3 cellular contexts compared by ENCODE assay signal in genomic region chr20:46962452-46963195, GRCh38.
TF ChIP-seq lines count a peak whose summit lies in the region.

No MANE protein-coding gene starts in this region.

TF ChIP-seq in HCT116, 20 proteins besides CTCF, POLR2A, EP300 and RAD21:
- no peak for TF ChIP-seq SIN3A (IDR thresholded peaks at IDR 0.05; ENCODE audit: low read depth)
- TF ChIP-seq, protein P1, sequence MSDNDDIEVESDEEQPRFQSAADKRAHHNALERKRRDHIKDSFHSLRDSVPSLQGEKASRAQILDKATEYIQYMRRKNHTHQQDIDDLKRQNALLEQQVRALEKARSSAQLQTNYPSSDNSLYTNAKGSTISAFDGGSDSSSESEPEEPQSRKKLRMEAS (IDR thresholded peaks at IDR 0.05): no peak
- no peak for TF ChIP-seq EZH2 (IDR thresholded peaks at IDR 0.05)
- no peak for TF ChIP-seq FOSL1 (IDR thresholded peaks at IDR 0.05; ENCODE audit: low read depth)
- TF ChIP-seq TCF7L2 (IDR thresholded peaks at IDR 0.05; ENCODE audit: borderline replicate concordance, extremely low read depth, insufficient read depth, insufficient read length): no peak
- TF ChIP-seq, protein P2, sequence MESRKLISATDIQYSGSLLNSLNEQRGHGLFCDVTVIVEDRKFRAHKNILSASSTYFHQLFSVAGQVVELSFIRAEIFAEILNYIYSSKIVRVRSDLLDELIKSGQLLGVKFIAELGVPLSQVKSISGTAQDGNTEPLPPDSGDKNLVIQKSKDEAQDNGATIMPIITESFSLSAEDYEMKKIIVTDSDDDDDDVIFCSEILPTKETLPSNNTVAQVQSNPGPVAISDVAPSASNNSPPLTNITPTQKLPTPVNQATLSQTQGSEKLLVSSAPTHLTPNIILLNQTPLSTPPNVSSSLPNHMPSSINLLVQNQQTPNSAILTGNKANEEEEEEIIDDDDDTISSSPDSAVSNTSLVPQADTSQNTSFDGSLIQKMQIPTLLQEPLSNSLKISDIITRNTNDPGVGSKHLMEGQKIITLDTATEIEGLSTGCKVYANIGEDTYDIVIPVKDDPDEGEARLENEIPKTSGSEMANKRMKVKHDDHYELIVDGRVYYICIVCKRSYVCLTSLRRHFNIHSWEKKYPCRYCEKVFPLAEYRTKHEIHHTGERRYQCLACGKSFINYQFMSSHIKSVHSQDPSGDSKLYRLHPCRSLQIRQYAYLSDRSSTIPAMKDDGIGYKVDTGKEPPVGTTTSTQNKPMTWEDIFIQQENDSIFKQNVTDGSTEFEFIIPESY (IDR thresholded peaks at IDR 0.05; ENCODE audit: extremely low read depth, insufficient replicate concordance, low read length): no peak
- no peak for TF ChIP-seq CBX3 (IDR thresholded peaks at IDR 0.05; ENCODE audit: low read depth)
- TF ChIP-seq, protein P3, sequence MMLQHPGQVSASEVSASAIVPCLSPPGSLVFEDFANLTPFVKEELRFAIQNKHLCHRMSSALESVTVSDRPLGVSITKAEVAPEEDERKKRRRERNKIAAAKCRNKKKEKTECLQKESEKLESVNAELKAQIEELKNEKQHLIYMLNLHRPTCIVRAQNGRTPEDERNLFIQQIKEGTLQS (IDR thresholded peaks at IDR 0.05): no peak
- no peak for TF ChIP-seq EGR1 (IDR thresholded peaks at IDR 0.05; ENCODE audit: low read depth)
- TF ChIP-seq REST (IDR thresholded peaks at IDR 0.05; ENCODE audit: low read depth): no peak
- TF ChIP-seq ELF1 (IDR thresholded peaks at IDR 0.05; ENCODE audit: borderline replicate concordance, low read depth): no peak
- TF ChIP-seq ZFX (IDR thresholded peaks at IDR 0.05): no peak
- no peak for TF ChIP-seq SRF (IDR thresholded peaks at IDR 0.05; ENCODE audit: low read depth)
- no peak for TF ChIP-seq CEBPB (IDR thresholded peaks at IDR 0.05; ENCODE audit: low read depth)
- TF ChIP-seq YY1 (IDR thresholded peaks at IDR 0.05; ENCODE audit: extremely low read depth, insufficient replicate concordance, low read depth, low read length): no peak
- no peak for TF ChIP-seq ZNF274 (IDR thresholded peaks at IDR 0.05; ENCODE audit: low read depth, low read length)
- TF ChIP-seq SP1 (IDR thresholded peaks at IDR 0.05; ENCODE audit: low read depth): no peak
- TF ChIP-seq JUND (IDR thresholded peaks at IDR 0.05): no peak
TF ChIP-seq in HCT116: peak in this region for 0.

TF ChIP-seq in H1, 55 proteins besides CTCF, POLR2A, EP300 and RAD21:
- no peak for TF ChIP-seq SP1 (IDR thresholded peaks at IDR 0.05; ENCODE audit: low read depth, low read length)
- TF ChIP-seq HDAC2 (IDR thresholded peaks at IDR 0.05; ENCODE audit: borderline replicate concordance in 1 of 2, low read depth in 2 of 2, low read length in 2 of 2): no peak

TF ChIP-seq in HEK293T, 16 proteins besides CTCF, POLR2A, EP300 and RAD21:
- TF ChIP-seq FOXA1 (IDR thresholded peaks at IDR 0.05) (no peak), CTBP1 (IDR thresholded peaks at IDR 0.05; ENCODE audit: borderline replicate concordance) (no peak), PKNOX1 (IDR thresholded peaks at IDR 0.05) (no peak), ZNF384 (IDR thresholded peaks at IDR 0.05) (no peak), FOXK2 (IDR thresholded peaks at IDR 0.05) (no peak), FOXM1 (IDR thresholded peaks at IDR 0.05; ENCODE audit: borderline replicate concordance) (no peak), ARNT (IDR thresholded peaks at IDR 0.05) (no peak), HDGF (IDR thresholded peaks at IDR 0.05; ENCODE audit: borderline replicate concordance) (no peak), SP1 (IDR thresholded peaks at IDR 0.05) (no peak), LEF1 (IDR thresholded peaks at IDR 0.05; ENCODE audit: borderline replicate concordance) (no peak), SUZ12 (IDR thresholded peaks at IDR 0.05) (no peak), ELF4 (IDR thresholded peaks at IDR 0.05) (no peak)
